In the genomic region with DNA sequence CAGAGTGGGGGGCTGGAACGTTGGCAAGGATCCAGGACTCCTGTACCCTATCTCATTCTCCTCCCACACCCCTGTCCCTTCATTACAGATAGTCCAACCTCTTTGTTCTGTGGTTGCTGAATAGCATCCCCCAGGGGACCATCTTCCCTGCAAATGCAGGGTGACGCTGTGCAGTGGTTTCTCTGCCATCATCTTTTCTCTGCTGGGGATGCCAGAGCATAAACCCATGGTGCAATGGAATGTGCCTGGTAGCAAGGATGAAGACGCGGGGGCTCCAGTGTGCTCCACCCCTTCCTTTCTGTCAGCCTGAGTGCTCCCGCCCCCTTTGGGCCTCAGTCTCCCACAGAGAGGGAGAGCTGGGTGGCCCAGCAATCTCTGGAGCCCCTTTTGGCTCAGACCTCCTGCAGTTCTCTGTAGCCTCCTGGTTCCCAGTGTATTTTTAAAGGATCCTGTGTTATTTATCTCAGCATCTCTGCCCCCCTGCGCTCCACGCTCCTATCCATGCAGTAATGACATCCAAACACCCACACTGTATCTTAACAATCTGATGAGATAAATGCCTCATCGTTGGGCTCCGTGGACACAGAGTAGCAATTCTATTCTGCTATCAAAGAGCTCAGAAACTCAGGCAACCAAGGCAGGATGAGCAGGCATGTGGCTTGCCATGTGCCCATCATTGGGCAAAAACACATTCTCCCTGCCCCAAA, we compare ENCODE assay signal across 14 cellular contexts.
DNase-seq lines count a peak whose midpoint lies in the region; ATAC-seq, FAIRE-seq and TF ChIP-seq lines count a peak whose summit lies in the region.
"Had no signal": no experiment of that assay in that cellular context is flagged by ENCODE, and none has a peak within 500 bp of the region (broad histone marks: within the 10 kb centered on the region; RNA-seq: fewer than 3 reads in every experiment).

No MANE protein-coding gene starts in this region.

- 73% methylated on average over 9 of the region's 9 CpGs for WGBS in right cardiac atrium
- 72% methylated on average over 9 of the region's 9 CpGs; no CpG with 5 or more reads in 1 of the 2 donors for WGBS in transverse colon (ENCODE audit: low coverage in 1 of 2), 2 donors

- in situ Hi-C loops in transverse colon (cut with MboI; ENCODE audit: low pct_ligation_motif_present in 1 of 4, low pct_unique_long_range_greater_than_20kb in 1 of 4, low sequenced_read_pairs in 3 of 4), result loop anchor here in 1 of 4 donors (10.0 kb wide), 1 partner anchor 211 kb away; a partner anchor contains a TSS

- H3K36me3 ChIP-seq in astrocyte (ENCODE audit: insufficient read depth, low read length) (no peaks in the 10 kb centered on the region), transverse colon (no peaks in the 10 kb centered on the region)
- H3K36me3 ChIP-seq: prostate gland had no signal

- H4K20me1 ChIP-seq in astrocyte (ENCODE audit: insufficient read depth, low read length), result no peaks in the 10 kb centered on the region

- H3K4me2 ChIP-seq in astrocyte (ENCODE audit: low read length), result peak overlapping the region; percentile 74

- H3K27me3 Mint-ChIP-seq in HFFc6 (ENCODE audit: insufficient read depth) (no peaks in the 10 kb centered on the region), astrocyte (ENCODE audit: low read depth, unreplicated experiment) (peaks cover 6% of the 10 kb centered on the region), progenitor cell of endocrine pancreas (peaks cover 14% of the 10 kb centered on the region)
- H3K27me3 Mint-ChIP-seq: activated naive CD4-positive, alpha-beta T cell treated with anti-CD3 and anti-CD28 coated beads, Interleukin-2, amount 10 ng/mL, durations not matched to agents 7 days and 5 days had no signal

- H3K27me3 ChIP-seq in astrocyte (ENCODE audit: insufficient read depth, low read length) (no peaks in the 10 kb centered on the region), right cardiac atrium (ENCODE audit: control insufficient read depth, insufficient read depth) (no peaks in the 10 kb centered on the region), transverse colon (no peaks in the 10 kb centered on the region)

- H3K9me3 Mint-ChIP-seq in HFFc6 (no peaks in the 10 kb centered on the region), astrocyte (ENCODE audit: unreplicated experiment) (peaks cover 3% of the 10 kb centered on the region), progenitor cell of endocrine pancreas (ENCODE audit: low read depth) (no peaks in the 10 kb centered on the region)
- H3K9me3 Mint-ChIP-seq: activated naive CD4-positive, alpha-beta T cell treated with anti-CD3 and anti-CD28 coated beads, Interleukin-2, amount 10 ng/mL, durations not matched to agents 7 days and 5 days; immature natural killer cell; WTC11 had no signal

- intact Hi-C loops in right cardiac atrium (cut with DNase I) (no loop called here), transverse colon (cut with DNase I; ENCODE audit: low total_unique reads) (no loop called here)

- no peaks in the 10 kb centered on the region for H3K79me2 ChIP-seq in astrocyte (ENCODE audit: insufficient read depth, low read length)

- H3K9me3 ChIP-seq in astrocyte (ENCODE audit: insufficient read depth, low read depth, low read length) (no peaks in the 10 kb centered on the region), right cardiac atrium (ENCODE audit: control insufficient read depth, low read length) (no peaks in the 10 kb centered on the region), transverse colon (no peaks in the 10 kb centered on the region)
- H3K9me3 ChIP-seq: prostate gland had no signal

- H3K9ac ChIP-seq in astrocyte (ENCODE audit: low read length), result peak overlapping the region; percentile 70

- peak; percentile 83 for FAIRE-seq in astrocyte (lab: Jason Lieb, UNC)

- TF ChIP-seq POLR2A in transverse colon (IDR thresholded peaks at IDR 0.05), result no peak

- no peak for ATAC-seq in right cardiac atrium
- ATAC-seq in GM21619 (IDR thresholded peaks at IDR 0.05; ENCODE audit: unreplicated experiment), result no peak
- ATAC-seq: activated CD8-positive, alpha-beta memory T cell treated with anti-CD3 and anti-CD28 coated beads, Interleukin-2, amount 10 ng/mL, durations not matched to agents 7 days and 5 days; WTC11 had no signal

- TF ChIP-seq CTCF in HFFc6 (IDR thresholded peaks at IDR 0.05) (no peak), astrocyte (IDR thresholded peaks at IDR 0.05; ENCODE audit: insufficient read depth, low read depth, low read length) (no peak), transverse colon (IDR thresholded peaks at IDR 0.05) (no peak), progenitor cell of endocrine pancreas (IDR thresholded peaks at IDR 0.05; ENCODE audit: unreplicated experiment) (no peak)

- no peak overlapping the region for H2AFZ ChIP-seq in astrocyte (ENCODE audit: low read depth, low read length)

- H3K4me1 ChIP-seq in astrocyte (ENCODE audit: insufficient read depth, low read length), result peaks cover 57% of the 10 kb centered on the region
- H3K4me1 ChIP-seq in right cardiac atrium (ENCODE audit: control insufficient read depth, insufficient read depth, low read length), result peaks cover 18% of the 10 kb centered on the region
- peaks cover 25 to 56% (median 44%) of the 10 kb centered on the region in 4 donors for H3K4me1 ChIP-seq in transverse colon
- H3K4me1 ChIP-seq: prostate gland had no signal

- H3K36me3 Mint-ChIP-seq in HFFc6 (ENCODE audit: low read depth) (no peaks in the 10 kb centered on the region), astrocyte (ENCODE audit: low read depth, unreplicated experiment) (no peaks in the 10 kb centered on the region), progenitor cell of endocrine pancreas (ENCODE audit: insufficient read depth) (no peaks in the 10 kb centered on the region)
- H3K36me3 Mint-ChIP-seq: activated CD8-positive, alpha-beta memory T cell treated with anti-CD3 and anti-CD28 coated beads, Interleukin-2, amount 10 ng/mL, durations not matched to agents 7 days and 5 days; activated naive CD4-positive, alpha-beta T cell treated with anti-CD3 and anti-CD28 coated beads, Interleukin-2, amount 10 ng/mL, durations not matched to agents 7 days and 5 days; immature natural killer cell; WTC11 had no signal

- H3K27ac Mint-ChIP-seq in HFFc6 (no peak overlapping the region), astrocyte (ENCODE audit: unreplicated experiment) (peak overlapping the region; percentile 41), progenitor cell of endocrine pancreas (no peak overlapping the region)
- H3K27ac Mint-ChIP-seq: activated CD8-positive, alpha-beta memory T cell treated with anti-CD3 and anti-CD28 coated beads, Interleukin-2, amount 10 ng/mL, durations not matched to agents 7 days and 5 days; activated naive CD4-positive, alpha-beta T cell treated with anti-CD3 and anti-CD28 coated beads, Interleukin-2, amount 10 ng/mL, durations not matched to agents 7 days and 5 days; immature natural killer cell; WTC11 had no signal

- TF ChIP-seq EP300 in transverse colon (IDR thresholded peaks at IDR 0.05; ENCODE audit: low read depth), result no peak

- peak overlapping the region; percentile 64 for H3K4me3 Mint-ChIP-seq in HFFc6
- H3K4me3 Mint-ChIP-seq in astrocyte (ENCODE audit: unreplicated experiment), result no peak overlapping the region
- H3K4me3 Mint-ChIP-seq in progenitor cell of endocrine pancreas (ENCODE audit: low read depth), result no peak overlapping the region
- H3K4me3 Mint-ChIP-seq: activated CD8-positive, alpha-beta memory T cell treated with anti-CD3 and anti-CD28 coated beads, Interleukin-2, amount 10 ng/mL, durations not matched to agents 7 days and 5 days; activated naive CD4-positive, alpha-beta T cell treated with anti-CD3 and anti-CD28 coated beads, Interleukin-2, amount 10 ng/mL, durations not matched to agents 7 days and 5 days; immature natural killer cell; WTC11 had no signal

- H3K4me3 ChIP-seq in astrocyte (ENCODE audit: insufficient read depth, low read depth, low read length), result no peak overlapping the region
- H3K4me3 ChIP-seq in right cardiac atrium (ENCODE audit: low read length), result no peak overlapping the region
- no peak overlapping the region for H3K4me3 ChIP-seq in transverse colon
- H3K4me3 ChIP-seq: prostate gland had no signal

- H3K27ac ChIP-seq in astrocyte (ENCODE audit: low read depth, low read length) (peak overlapping the region; percentile 87), right cardiac atrium (ENCODE audit: low read length) (peak overlapping the region; percentile 42), transverse colon (peak overlapping the region; percentile 61 to 84 (median 74))

- no peak for DNase-seq in HFFc6
- peak; percentile 69 for DNase-seq in astrocyte (ENCODE audit: low read depth)
- no peak for DNase-seq in right cardiac atrium
- no peak for DNase-seq in transverse colon
- DNase-seq in H4 (ENCODE audit: low spot score), result no peak
- DNase-seq in progenitor cell of endocrine pancreas (ENCODE audit: low spot score, unreplicated experiment), result no peak
- DNase-seq: activated CD8-positive, alpha-beta memory T cell treated with anti-CD3 and anti-CD28 coated beads, Interleukin-2, amount 10 ng/mL, durations not matched to agents 7 days and 5 days; activated naive CD4-positive, alpha-beta T cell treated with anti-CD3 and anti-CD28 coated beads, Interleukin-2, amount 10 ng/mL, durations not matched to agents 7 days and 5 days; immature natural killer cell; MM.1S; stimulated activated naive CD4-positive, alpha-beta T cell had no signal

- H3K4me1 Mint-ChIP-seq in HFFc6 (ENCODE audit: low read depth) (no peaks in the 10 kb centered on the region), astrocyte (ENCODE audit: low read depth, unreplicated experiment) (peaks cover 39% of the 10 kb centered on the region), progenitor cell of endocrine pancreas (ENCODE audit: low read depth) (peaks cover 11% of the 10 kb centered on the region)
- H3K4me1 Mint-ChIP-seq: activated CD8-positive, alpha-beta memory T cell treated with anti-CD3 and anti-CD28 coated beads, Interleukin-2, amount 10 ng/mL, durations not matched to agents 7 days and 5 days; activated naive CD4-positive, alpha-beta T cell treated with anti-CD3 and anti-CD28 coated beads, Interleukin-2, amount 10 ng/mL, durations not matched to agents 7 days and 5 days; immature natural killer cell had no signal
